In the genomic region with DNA sequence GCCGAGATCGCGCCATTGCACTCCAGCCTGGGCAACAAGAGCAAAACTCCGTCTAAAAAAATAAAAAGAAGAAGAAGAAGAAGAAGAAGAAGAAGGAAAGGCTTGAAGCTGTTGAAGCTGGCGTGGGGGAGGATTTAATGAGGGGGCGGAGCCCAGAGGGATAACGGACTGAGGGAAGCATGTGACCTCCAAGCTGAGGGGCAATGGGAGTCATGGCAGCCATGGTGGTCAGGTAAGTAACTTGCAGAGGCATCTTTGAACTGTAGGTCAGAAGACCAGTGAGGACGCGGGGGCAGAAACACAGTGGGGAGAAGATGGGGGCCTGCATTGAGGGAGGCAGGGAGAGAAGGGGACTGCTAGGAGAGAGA, we compare ENCODE assay signal across 8 cellular contexts. TPM values are rescaled to one million over a fixed set of nuclear protein-coding genes. Genes with fewer than 3 reads are reported as not detected.
A peak's percentile ranks its signal among the peaks of the same experiment; 100 is the strongest.
DNase-seq lines count a peak whose midpoint lies in the region; ATAC-seq and TF ChIP-seq lines count a peak whose summit lies in the region.

No MANE protein-coding gene starts in this region.

- peak overlapping the region in 1 of 4 donors; percentile 61 for H3K27ac ChIP-seq in body of pancreas

- peak overlapping the region; percentile 57; the same call in 1 of the 2 replicates for H3K4me3 ChIP-seq in iPS-18c (ENCODE audit: insufficient read depth, low read depth, low read length)
- no peak overlapping the region for H3K4me3 ChIP-seq in body of pancreas

- TF ChIP-seq POLR2A in body of pancreas (IDR thresholded peaks at IDR 0.05): no peak

- H3K36me3 Mint-ChIP-seq in activated CD8-positive, alpha-beta T cell treated with anti-CD3 and anti-CD28 coated beads for 36 hours (ENCODE audit: low read depth): no peaks in the 10 kb centered on the region

- WGBS in body of pancreas, 2 donors: 31 to 38% methylated on average over 9 of the region's 9 CpGs

- H3K9me3 ChIP-seq in iPS-18c (ENCODE audit: control insufficient read depth, insufficient read depth, low read length) (no peaks in the 10 kb centered on the region), body of pancreas (no peaks in the 10 kb centered on the region)

- H3K4me1 Mint-ChIP-seq in activated CD8-positive, alpha-beta T cell treated with anti-CD3 and anti-CD28 coated beads for 36 hours (ENCODE audit: low read depth): peaks cover 14% of the 10 kb centered on the region

- peak overlapping the region; percentile 79 for H3K4me3 Mint-ChIP-seq in activated CD8-positive, alpha-beta T cell treated with anti-CD3 and anti-CD28 coated beads for 36 hours

- H3K27me3 ChIP-seq in body of pancreas: peaks cover 0 to 12% of the 10 kb centered on the region in 2 donors

- peaks cover 17% of the 10 kb centered on the region for H3K4me1 ChIP-seq in body of pancreas

- H3K9me3 Mint-ChIP-seq in activated CD8-positive, alpha-beta T cell treated with anti-CD3 and anti-CD28 coated beads for 36 hours: no peaks in the 10 kb centered on the region

- no peaks in the 10 kb centered on the region for H3K36me3 ChIP-seq in body of pancreas (replicated peaks in 1 of 2; ENCODE audit: insufficient read depth in 1 of 2, low read depth in 2 of 2)

- H3K27ac Mint-ChIP-seq in activated CD8-positive, alpha-beta T cell treated with anti-CD3 and anti-CD28 coated beads for 36 hours: peak overlapping the region; percentile 82

- no peak for TF ChIP-seq CTCF in activated CD8-positive, alpha-beta T cell treated with anti-CD3 and anti-CD28 coated beads for 36 hours (IDR thresholded peaks at IDR 0.05)
- TF ChIP-seq CTCF in body of pancreas (IDR thresholded peaks at IDR 0.05): no peak

- in situ Hi-C loops in KBM-7 (cut with MboI; ENCODE audit: low pct_unique_long_range_greater_than_20kb, low sequenced_read_pairs): no loop called here

- intact Hi-C loops in activated CD8-positive, alpha-beta T cell treated with anti-CD3 and anti-CD28 coated beads for 36 hours (cut with micrococcal nuclease): no loop called here
- intact Hi-C loops in body of pancreas (cut with DNase I): no loop called here

- POLR2A ChIA-PET in activated CD8-positive, alpha-beta T cell treated with anti-CD3 and anti-CD28 coated beads for 36 hours (lab: Charles Lee): interaction anchor here (1.1 to 1.5 kb wide), 3 partner anchors 16 to 78 kb away, joined by 3 to 4 read pairs (median 4); partner anchors contain the start of gene NPAS1

- DNase-seq in DMS 273 (lab: John Stamatoyannopoulos, UW; ENCODE audit: unreplicated experiment): peak; percentile 75
- DNase-seq in KBM-7: peak; percentile 86
- DNase-seq in activated CD8-positive, alpha-beta T cell treated with anti-CD3 and anti-CD28 coated beads for 36 hours: peak; percentile 55
- no peak for DNase-seq in NCI-H446 treated with DMSO at 0.1 percent for 48 hours (lab: John Stamatoyannopoulos, UW)
- DNase-seq in body of pancreas: no peak
- DNase-seq in hippocampal formation (lab: John Stamatoyannopoulos, UW): no peak

- CTCF ChIA-PET in activated CD8-positive, alpha-beta T cell treated with anti-CD3 and anti-CD28 coated beads for 36 hours (lab: Charles Lee): interaction anchor here (0.6 to 6.6 kb wide), 14 partner anchors 9 to 271 kb away, joined by 3 to 67 read pairs (median 4); partner anchors contain the start of gene ZC3H4

- H3K27me3 Mint-ChIP-seq in activated CD8-positive, alpha-beta T cell treated with anti-CD3 and anti-CD28 coated beads for 36 hours: peaks cover 6% of the 10 kb centered on the region

- ATAC-seq in activated CD8-positive, alpha-beta T cell treated with anti-CD3 and anti-CD28 coated beads for 36 hours: no peak
- ATAC-seq in GM18870 (IDR thresholded peaks at IDR 0.05; ENCODE audit: unreplicated experiment) (no peak), body of pancreas (no peak)

RNA-seq across cellular contexts. Expression of gene TMEM160, which starts 13.3 kb away (rescaled TPM):
- 10 to 100 TPM; 61.2 to 61.5 TPM for total RNA-seq in activated CD8-positive, alpha-beta T cell treated with anti-CD3 and anti-CD28 coated beads for 36 hours
- total RNA-seq in body of pancreas: 10 to 100 TPM; 31.3 to 37.6 TPM

RNA-seq across cellular contexts. Expression of gene NPAS1, which starts 15.5 kb away (rescaled TPM):
- total RNA-seq in activated CD8-positive, alpha-beta T cell treated with anti-CD3 and anti-CD28 coated beads for 36 hours: under 1 TPM; 0.27 to 0.65 TPM
- not detected for total RNA-seq in body of pancreas

Comparison
In these comparisons a context has a peak if more than half of its experiments do, and no peak if none do; other contexts are left out.
1. DNase-seq: peak in DMS 273 (single experiment), KBM-7 (single experiment) and activated CD8-positive, alpha-beta T cell treated with anti-CD3 and anti-CD28 coated beads for 36 hours (single experiment); none in NCI-H446 treated with DMSO at 0.1 percent for 48 hours (single experiment), body of pancreas (0 of 4) and hippocampal formation (0 of 2).